Comparison of ENCODE assay signal across 15 cellular contexts in the genomic region with DNA sequence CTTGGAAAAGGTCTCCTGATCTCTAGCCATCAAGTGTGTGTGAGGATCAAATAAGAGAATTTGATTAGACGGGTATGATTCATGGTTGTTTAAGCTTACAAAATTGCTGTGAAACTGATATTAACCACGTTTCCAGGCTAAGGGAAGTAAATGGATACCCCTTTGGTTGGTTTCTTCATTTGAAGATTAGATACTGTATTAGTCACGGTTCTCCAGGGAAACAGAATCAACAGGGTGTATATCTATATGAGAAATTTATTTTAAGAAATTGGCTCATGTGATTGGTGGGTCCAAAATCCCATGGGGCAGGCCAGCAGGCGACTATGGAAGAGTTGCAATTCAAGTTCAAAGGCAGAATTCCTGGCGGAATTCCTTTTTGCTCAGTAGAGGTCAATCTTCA.
DNase-seq lines count a peak whose midpoint lies in the region; ATAC-seq lines count a peak whose summit lies in the region.
"Had no signal": no experiment of that assay in that cellular context is flagged by ENCODE, and none has a peak within 500 bp of the region (broad histone marks: within the 10 kb centered on the region; RNA-seq: fewer than 3 reads in every experiment).

No MANE protein-coding gene starts in this region.

- no peaks in the 10 kb centered on the region for H3K36me3 Mint-ChIP-seq in activated T-helper 17 cell treated with anti-CD3 and anti-CD28 coated beads, Interleukin-2, amount 50 U/mL, for 72 hours (ENCODE audit: low read depth)
- H3K36me3 Mint-ChIP-seq: CD4-positive, alpha-beta memory T cell had no signal

- DNase-seq in LHCN-M2 (ENCODE audit: low read depth) (peak; percentile 0), RPMI7951 (ENCODE audit: low read depth) (peak; percentile 14), stromal cell of bone marrow (ENCODE audit: low read depth) (peak; percentile 9), NCI-H187 treated with DMSO at 0.1 percent for 48 hours (lab: John Stamatoyannopoulos, UW) (no peak)
- DNase-seq: C1 segment of cervical spinal cord; Calu3; CD4-positive, alpha-beta memory T cell; COR-L47; DMS53; DMS79 treated with DMSO at 0.1 percent for 48 hours; H9 had no signal

- no peak for ATAC-seq in GM18909 (IDR thresholded peaks at IDR 0.05; ENCODE audit: poor library complexity, unreplicated experiment)
- ATAC-seq in activated T-helper 17 cell treated with anti-CD3 and anti-CD28 coated beads, Interleukin-2, amount 50 U/mL, for 72 hours (replicated peaks), result no peak
- ATAC-seq: GM23338, HCT116 had no signal

- H3K4me3 Mint-ChIP-seq in activated T-helper 17 cell treated with anti-CD3 and anti-CD28 coated beads, Interleukin-2, amount 50 U/mL, for 72 hours, result no peak overlapping the region
- H3K4me3 Mint-ChIP-seq: CD4-positive, alpha-beta memory T cell; GM23338; H9 had no signal

- H3K27ac Mint-ChIP-seq in activated T-helper 17 cell treated with anti-CD3 and anti-CD28 coated beads, Interleukin-2, amount 50 U/mL, for 72 hours, result no peak overlapping the region
- H3K27ac Mint-ChIP-seq: CD4-positive, alpha-beta memory T cell; GM23338; H9 had no signal

- H3K27me3 Mint-ChIP-seq in activated T-helper 17 cell treated with anti-CD3 and anti-CD28 coated beads, Interleukin-2, amount 50 U/mL, for 72 hours, result peaks cover 9% of the 10 kb centered on the region

- no peaks in the 10 kb centered on the region for H3K4me1 Mint-ChIP-seq in activated T-helper 17 cell treated with anti-CD3 and anti-CD28 coated beads, Interleukin-2, amount 50 U/mL, for 72 hours
- H3K4me1 Mint-ChIP-seq: CD4-positive, alpha-beta memory T cell had no signal

- H3K9me3 Mint-ChIP-seq in activated T-helper 17 cell treated with anti-CD3 and anti-CD28 coated beads, Interleukin-2, amount 50 U/mL, for 72 hours, result no peaks in the 10 kb centered on the region
- H3K9me3 Mint-ChIP-seq: GM23338, H9 had no signal
